Comparison of ENCODE assay signal across 13 cellular contexts in genomic region chr18:36388310-36388709, GRCh38.
DNase-seq lines count a peak whose midpoint lies in the region; ATAC-seq and TF ChIP-seq lines count a peak whose summit lies in the region.
"Had no signal": no experiment of that assay in that cellular context is flagged by ENCODE, and none has a peak within 500 bp of the region (broad histone marks: within the 10 kb centered on the region; RNA-seq: fewer than 3 reads in every experiment).

No MANE protein-coding gene starts in this region.

- no peak overlapping the region for H3K4me3 Mint-ChIP-seq in activated T-helper 17 cell treated with anti-CD3 and anti-CD28 coated beads, Interleukin-2, amount 50 U/mL, for 72 hours
- H3K4me3 Mint-ChIP-seq: B cell; CD4-positive, alpha-beta memory T cell had no signal

- H3K9ac ChIP-seq in colonic mucosa (ENCODE audit: low read depth in 2 of 2, low read length in 2 of 2): no peak overlapping the region
- H3K9ac ChIP-seq: GM23248 had no signal

- TF ChIP-seq CTCF in heart right ventricle (IDR thresholded peaks at IDR 0.05): no peak
- no peak for TF ChIP-seq CTCF in colonic mucosa (IDR thresholded peaks at IDR 0.05)

- H3K27me3 ChIP-seq in heart right ventricle: no peaks in the 10 kb centered on the region
- H3K27me3 ChIP-seq in H7 (ENCODE audit: control insufficient read depth, insufficient read depth, low read length): no peaks in the 10 kb centered on the region
- H3K27me3 ChIP-seq in right cardiac atrium (ENCODE audit: control insufficient read depth, insufficient read depth): no peaks in the 10 kb centered on the region
- H3K27me3 ChIP-seq in colonic mucosa: no peaks in the 10 kb centered on the region

- no peaks in the 10 kb centered on the region for H3K4me1 Mint-ChIP-seq in activated T-helper 17 cell treated with anti-CD3 and anti-CD28 coated beads, Interleukin-2, amount 50 U/mL, for 72 hours
- H3K4me1 Mint-ChIP-seq: CD4-positive, alpha-beta memory T cell had no signal

- no peaks in the 10 kb centered on the region for H3K36me3 Mint-ChIP-seq in activated T-helper 17 cell treated with anti-CD3 and anti-CD28 coated beads, Interleukin-2, amount 50 U/mL, for 72 hours (ENCODE audit: low read depth)
- H3K36me3 Mint-ChIP-seq: CD4-positive, alpha-beta memory T cell had no signal

- H3K27ac Mint-ChIP-seq in activated T-helper 17 cell treated with anti-CD3 and anti-CD28 coated beads, Interleukin-2, amount 50 U/mL, for 72 hours: no peak overlapping the region
- H3K27ac Mint-ChIP-seq: B cell; CD4-positive, alpha-beta memory T cell had no signal

- WGBS in heart right ventricle, 2 donors: 71 to 78% methylated on average over 4 of the region's 4 CpGs
- WGBS in right cardiac atrium: 74% methylated on average over 4 of the region's 4 CpGs

- H3K4me1 ChIP-seq in heart right ventricle (peaks cover 0 to 84% (median 40%) of the 10 kb centered on the region in 9 donors), right cardiac atrium (ENCODE audit: control insufficient read depth, insufficient read depth, low read length) (peaks cover 14% of the 10 kb centered on the region), colonic mucosa (no peaks in the 10 kb centered on the region)
- H3K4me1 ChIP-seq: HAP-1 had no signal

- H3K27me3 Mint-ChIP-seq in activated T-helper 17 cell treated with anti-CD3 and anti-CD28 coated beads, Interleukin-2, amount 50 U/mL, for 72 hours: peaks cover 5% of the 10 kb centered on the region

- H3K4me3 ChIP-seq in heart right ventricle: no peak overlapping the region
- H3K4me3 ChIP-seq in H7 (ENCODE audit: insufficient read depth, low read depth, low read length): no peak overlapping the region
- no peak overlapping the region for H3K4me3 ChIP-seq in right cardiac atrium (ENCODE audit: low read length)
- no peak overlapping the region for H3K4me3 ChIP-seq in colonic mucosa
- H3K4me3 ChIP-seq: GM23248, HAP-1 had no signal

- H3K9me3 ChIP-seq in heart right ventricle: no peaks in the 10 kb centered on the region
- no peaks in the 10 kb centered on the region for H3K9me3 ChIP-seq in right cardiac atrium (ENCODE audit: control insufficient read depth, low read length)
- H3K9me3 ChIP-seq in colonic mucosa: no peaks in the 10 kb centered on the region
- H3K9me3 ChIP-seq: HAP-1 had no signal

- ATAC-seq in heart right ventricle: no peak
- no peak for ATAC-seq in Right ventricle myocardium superior (ENCODE audit: poor library complexity)
- no peak for ATAC-seq in right cardiac atrium
- no peak for ATAC-seq in activated T-helper 17 cell treated with anti-CD3 and anti-CD28 coated beads, Interleukin-2, amount 50 U/mL, for 72 hours (replicated peaks)

- H3K36me3 ChIP-seq in heart right ventricle (no peaks in the 10 kb centered on the region), H7 (replicated peaks; ENCODE audit: control insufficient read depth, insufficient read depth, low read length) (no peaks in the 10 kb centered on the region), colonic mucosa (no peaks in the 10 kb centered on the region)
- H3K36me3 ChIP-seq: HAP-1 had no signal

- DNase-seq in heart right ventricle (no peak), Right ventricle myocardium superior (no peak), H7 (peak; percentile 54), right cardiac atrium (no peak), colonic mucosa (no peak), retina (no peak)
- DNase-seq: CD4-positive, alpha-beta memory T cell; DMS79; GM23248 had no signal

- H3K27ac ChIP-seq in heart right ventricle: peak overlapping the region in 7 of 10 donors; percentile 20 to 88 (median 83)
- H3K27ac ChIP-seq in right cardiac atrium (ENCODE audit: low read length): peak overlapping the region; percentile 54
- H3K27ac ChIP-seq in colonic mucosa: no peak overlapping the region
- H3K27ac ChIP-seq: C4-2B, GM23248 had no signal

- intact Hi-C loops in heart right ventricle (cut with DNase I) (loop anchor here in 1 of 10 donors (10.0 kb wide), 1 partner anchor 76 kb away; no protein-coding TSS in a partner anchor), Right ventricle myocardium superior (cut with DNase I) (no loop called here), right cardiac atrium (cut with DNase I) (no loop called here), colonic mucosa (cut with DNase I) (no loop called here)

- no peaks in the 10 kb centered on the region for H3K9me3 Mint-ChIP-seq in activated T-helper 17 cell treated with anti-CD3 and anti-CD28 coated beads, Interleukin-2, amount 50 U/mL, for 72 hours
